10 cellular contexts compared by ENCODE assay signal in genomic region chr3:129558772-129559564, GRCh38. TPM values are rescaled to one million over a fixed set of nuclear protein-coding genes. Genes with fewer than 3 reads are reported as not detected.
DNase-seq lines count a peak whose midpoint lies in the region; ATAC-seq and TF ChIP-seq lines count a peak whose summit lies in the region.
"Had no signal": no experiment of that assay in that cellular context is flagged by ENCODE, and none has a peak within 500 bp of the region (broad histone marks: within the 10 kb centered on the region; RNA-seq: fewer than 3 reads in every experiment).

No MANE protein-coding gene starts in this region.

- no peaks in the 10 kb centered on the region for H3K9me3 Mint-ChIP-seq in activated T-helper 17 cell treated with anti-CD3 and anti-CD28 coated beads, Interleukin-2, amount 50 U/mL, for 72 hours
- H3K9me3 Mint-ChIP-seq in activated T-cell treated with anti-CD3 and anti-CD28 coated beads, Interleukin-2, amount 50 U/mL, for 4 hours: no peaks in the 10 kb centered on the region

- peak overlapping the region; percentile 54 for H3K27ac Mint-ChIP-seq in activated T-helper 17 cell treated with anti-CD3 and anti-CD28 coated beads, Interleukin-2, amount 50 U/mL, for 72 hours

- H3K4me3 Mint-ChIP-seq in activated T-helper 17 cell treated with anti-CD3 and anti-CD28 coated beads, Interleukin-2, amount 50 U/mL, for 72 hours: no peak overlapping the region
- no peak overlapping the region for H3K4me3 Mint-ChIP-seq in activated T-cell treated with anti-CD3 and anti-CD28 coated beads, Interleukin-2, amount 50 U/mL, for 4 hours

- DNase-seq in AG04450 (ENCODE audit: low read depth, low spot score): peak; percentile 32
- DNase-seq in HL-60 (ENCODE audit: low read depth in 1 of 2, low spot score in 1 of 2): peak; percentile 55 to 80
- no peak for DNase-seq in lower lobe of right lung
- no peak for DNase-seq in H7
- DNase-seq in activated T-cell treated with anti-CD3 and anti-CD28 coated beads, Interleukin-2, amount 50 U/mL, for 4 hours: no peak
- DNase-seq: DMS 273 treated with DMSO at 0.1 percent for 48 hours had no signal

- H3K4me1 Mint-ChIP-seq in activated T-helper 17 cell treated with anti-CD3 and anti-CD28 coated beads, Interleukin-2, amount 50 U/mL, for 72 hours: peaks cover 6% of the 10 kb centered on the region
- peaks cover 12% of the 10 kb centered on the region for H3K4me1 Mint-ChIP-seq in activated T-cell treated with anti-CD3 and anti-CD28 coated beads, Interleukin-2, amount 50 U/mL, for 4 hours (ENCODE audit: low read depth)

- no peak overlapping the region for H3K4me3 ChIP-seq in AG04450 (ENCODE audit: low read depth, low read length)
- no peak overlapping the region for H3K4me3 ChIP-seq in HL-60 (replicated peaks; ENCODE audit: insufficient read depth, low read length)
- no peak overlapping the region for H3K4me3 ChIP-seq in lower lobe of right lung
- no peak overlapping the region for H3K4me3 ChIP-seq in H7 (ENCODE audit: insufficient read depth, low read depth, low read length)

- POLR2A ChIA-PET in AG04450 (lab: Yijun Ruan, JAX): interaction anchor here (0.6 to 2.9 kb wide), 3 partner anchors 38 to 69 kb away, joined by 3 to 12 read pairs (median 4); no protein-coding TSS in a partner anchor

- H3K36me3 Mint-ChIP-seq in activated T-helper 17 cell treated with anti-CD3 and anti-CD28 coated beads, Interleukin-2, amount 50 U/mL, for 72 hours (ENCODE audit: low read depth): no peaks in the 10 kb centered on the region
- no peaks in the 10 kb centered on the region for H3K36me3 Mint-ChIP-seq in activated T-cell treated with anti-CD3 and anti-CD28 coated beads, Interleukin-2, amount 50 U/mL, for 4 hours (ENCODE audit: insufficient read depth)

- H3K27ac ChIP-seq in AG04450 (ENCODE audit: low read depth, low read length) (peak overlapping the region; percentile 61), HL-60 (replicated peaks) (peak overlapping the region; percentile 53), lower lobe of right lung (peak overlapping the region; percentile 41)
- H3K27ac ChIP-seq: VCaP had no signal

- H3K36me3 ChIP-seq in lower lobe of right lung (peaks cover 88% of the 10 kb centered on the region), H7 (replicated peaks; ENCODE audit: control insufficient read depth, insufficient read depth, low read length) (peaks cover 5% of the 10 kb centered on the region)

- H3K4me1 ChIP-seq in lower lobe of right lung: peaks cover 72% of the 10 kb centered on the region

- CTCF ChIA-PET in AG04450 (lab: Charles Lee): interaction anchor here (1.4 kb wide), 1 partner anchor 69 kb away, joined by 7 read pairs; no protein-coding TSS in a partner anchor

- TF ChIP-seq CTCF in AG04450 (IDR thresholded peaks at IDR 0.05; ENCODE audit: low read depth, low read length) (no peak), HL-60 (IDR thresholded peaks at IDR 0.05; ENCODE audit: insufficient read depth, low read length) (no peak), lower lobe of right lung (IDR thresholded peaks at IDR 0.05) (no peak)

- H3K9me3 ChIP-seq in AG04450 (ENCODE audit: control insufficient read depth, insufficient read depth, low read length) (no peaks in the 10 kb centered on the region; the same call in 1 of the 2 replicates), lower lobe of right lung (no peaks in the 10 kb centered on the region)

- ATAC-seq in activated T-helper 17 cell treated with anti-CD3 and anti-CD28 coated beads, Interleukin-2, amount 50 U/mL, for 72 hours (replicated peaks): no peak
- no peak for ATAC-seq in lower lobe of right lung
- ATAC-seq in HG03571 (IDR thresholded peaks at IDR 0.05; ENCODE audit: unreplicated experiment): no peak
- no peak for ATAC-seq in GM19395 (IDR thresholded peaks at IDR 0.05; ENCODE audit: unreplicated experiment)
- ATAC-seq in activated T-cell treated with anti-CD3 and anti-CD28 coated beads, Interleukin-2, amount 50 U/mL, for 4 hours: no peak

- no peaks in the 10 kb centered on the region for H3K27me3 Mint-ChIP-seq in activated T-helper 17 cell treated with anti-CD3 and anti-CD28 coated beads, Interleukin-2, amount 50 U/mL, for 72 hours
- H3K27me3 Mint-ChIP-seq in activated T-cell treated with anti-CD3 and anti-CD28 coated beads, Interleukin-2, amount 50 U/mL, for 4 hours (ENCODE audit: low read depth): peaks cover 2% of the 10 kb centered on the region

- intact Hi-C loops in lower lobe of right lung (cut with DNase I): no loop called here

- H3K27me3 ChIP-seq in AG04450 (ENCODE audit: control insufficient read depth, insufficient read depth, low read length) (no peaks in the 10 kb centered on the region), HL-60 (ENCODE audit: insufficient read depth, poor library complexity, severe bottlenecking) (no peaks in the 10 kb centered on the region), lower lobe of right lung (ENCODE audit: low read depth) (no peaks in the 10 kb centered on the region), H7 (ENCODE audit: control insufficient read depth, insufficient read depth, low read length) (no peaks in the 10 kb centered on the region)

RNA-seq across cellular contexts. Expression of gene H1-8, which starts 16.0 kb away (rescaled TPM):
- not detected in 2 replicates for polyA plus RNA-seq in AG04450 (2011; rRNA removed)
- polyA minus RNA-seq in AG04450 (2011; rRNA and poly(A)+ RNA removed): not detected in 2 replicates
- total RNA-seq in activated T-helper 17 cell treated with anti-CD3 and anti-CD28 coated beads, Interleukin-2, amount 50 U/mL, for 72 hours: not detected
- total RNA-seq in lower lobe of right lung: not detected
- total RNA-seq in H7 (2014; rRNA removed; shearing (Covaris generic)): not detected in 2 replicates
- not detected for total RNA-seq in activated T-cell treated with anti-CD3 and anti-CD28 coated beads, Interleukin-2, amount 50 U/mL, for 4 hours

RNA-seq across cellular contexts. Expression of gene RHO, which starts 30.5 kb away (rescaled TPM):
- not detected in 2 replicates for polyA plus RNA-seq in AG04450 (2011; rRNA removed)
- polyA minus RNA-seq in AG04450 (2011; rRNA and poly(A)+ RNA removed): not detected in 2 replicates
- not detected for total RNA-seq in activated T-helper 17 cell treated with anti-CD3 and anti-CD28 coated beads, Interleukin-2, amount 50 U/mL, for 72 hours
- total RNA-seq in lower lobe of right lung: not detected
- 0.17 TPM in 1 of 2 replicates, not detected in the other for total RNA-seq in H7 (2014; rRNA removed; shearing (Covaris generic))
- total RNA-seq in activated T-cell treated with anti-CD3 and anti-CD28 coated beads, Interleukin-2, amount 50 U/mL, for 4 hours: not detected

RNA-seq across cellular contexts. Expression of gene PLXND1, which starts 47.5 kb away (rescaled TPM):
- 37.1 and 47.7 TPM in 2 replicates for polyA plus RNA-seq in AG04450 (2011; rRNA removed)
- polyA minus RNA-seq in AG04450 (2011; rRNA and poly(A)+ RNA removed): 40.1 and 54.9 TPM in 2 replicates
- total RNA-seq in activated T-helper 17 cell treated with anti-CD3 and anti-CD28 coated beads, Interleukin-2, amount 50 U/mL, for 72 hours: 1 to 10 TPM; 6.2 to 7.4 TPM
- 233 TPM for total RNA-seq in lower lobe of right lung
- 59.0 and 70.4 TPM in 2 replicates for total RNA-seq in H7 (2014; rRNA removed; shearing (Covaris generic))
- total RNA-seq in activated T-cell treated with anti-CD3 and anti-CD28 coated beads, Interleukin-2, amount 50 U/mL, for 4 hours: 1 to 10 TPM; 4.8 to 6.2 (median 6.1) TPM

Comparison
In these comparisons a context has a peak if more than half of its experiments do, and no peak if none do; other contexts are left out.
1. DNase-seq: peak in AG04450 (single experiment) and HL-60 (2 of 2); none in lower lobe of right lung (single experiment), H7 (single experiment) and activated T-cell treated with anti-CD3 and anti-CD28 coated beads, Interleukin-2, amount 50 U/mL, for 4 hours (single experiment).
2. Peak in every context shown above with its lines, with median percentiles within 50 percentile points of each other: H3K27ac ChIP-seq.